In genomic region chr10:92699193-92699517, GRCh38 we compare ENCODE assay signal across 1 cellular context.
TF ChIP-seq lines count a peak whose summit lies in the region.

No MANE protein-coding gene starts in this region.

TF ChIP-seq in GM12878, 131 proteins besides CTCF, POLR2A, EP300 and RAD21 (continued from another document):
- TF ChIP-seq SIX5 (IDR thresholded peaks at IDR 0.05; ENCODE audit: low read depth, low read length, severe bottlenecking): no peak
- no peak for TF ChIP-seq HDAC6 (IDR thresholded peaks at IDR 0.05; ENCODE audit: unreplicated experiment)
- no peak for TF ChIP-seq ZZZ3 (IDR thresholded peaks at IDR 0.05; ENCODE audit: control insufficient read depth, insufficient read length, low read depth)
- TF ChIP-seq ATF2 (IDR thresholded peaks at IDR 0.05; ENCODE audit: low read length): no peak
- no peak for TF ChIP-seq KLF5 (IDR thresholded peaks at IDR 0.05; ENCODE audit: partially characterized antibody)
